In the genomic region with DNA sequence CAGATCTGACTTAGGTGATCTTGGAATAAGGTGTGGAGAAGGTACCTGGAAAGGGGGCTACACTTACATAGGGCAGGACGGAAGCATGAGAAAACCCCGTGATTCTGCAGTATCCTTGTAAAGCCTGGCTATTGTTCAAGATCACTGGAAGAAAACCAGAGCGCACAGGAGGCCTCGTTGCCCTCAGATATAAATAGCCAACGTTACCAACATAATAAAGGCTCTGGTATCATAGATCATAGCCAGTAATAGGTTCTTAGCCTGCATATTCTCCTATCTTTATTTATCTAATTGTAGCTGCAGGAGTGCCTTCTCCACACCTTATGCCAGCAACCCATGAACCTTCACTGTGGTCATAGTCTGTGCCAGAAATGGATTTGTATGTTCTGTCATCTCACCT, we compare ENCODE assay signal across 18 cellular contexts. TPM values are rescaled to one million over a fixed set of nuclear protein-coding genes. Genes with fewer than 3 reads are reported as not detected.
DNase-seq lines count a peak whose midpoint lies in the region; ATAC-seq and TF ChIP-seq lines count a peak whose summit lies in the region.
"Had no signal": no experiment of that assay in that cellular context is flagged by ENCODE, and none has a peak within 500 bp of the region (broad histone marks: within the 10 kb centered on the region; RNA-seq: fewer than 3 reads in every experiment).

No MANE protein-coding gene starts in this region.

- peaks cover 11% of the 10 kb centered on the region for H3K4me1 Mint-ChIP-seq in CD4-positive, alpha-beta T cell (ENCODE audit: low read depth)
- peaks cover 19 to 37% (median 26%) of the 10 kb centered on the region in 3 donors for H3K4me1 Mint-ChIP-seq in T-cell

- H3K79me1 ChIP-seq in trophoblast cell (ENCODE audit: low read length) = peaks cover 39% of the 10 kb centered on the region

- no peak overlapping the region for H2AK5ac ChIP-seq in trophoblast cell (ENCODE audit: low read length)

- no peak overlapping the region for H3K18ac ChIP-seq in trophoblast cell (ENCODE audit: low read length)

- no peak for ATAC-seq in CD4-positive, alpha-beta T cell (ENCODE audit: poor library complexity)
- ATAC-seq in T-cell (replicated peaks in 1 of 4) (no peak), esophagus mucosa (no peak)
- ATAC-seq: activated T-cell treated with anti-CD3 and anti-CD28 coated beads, Interleukin-2, amount 50 U/mL, for 72 hours; sciatic nerve had no signal

- 51 to 64% methylated on average over 5 of the region's 5 CpGs for WGBS in esophagus squamous epithelium, 2 donors
- WGBS in trophoblast cell (ENCODE audit: extremely low coverage, insufficient coverage, insufficient read length) = no CpG with 5 or more reads among the region's 5 CpGs

- intact Hi-C loops in CD4-positive, alpha-beta T cell (cut with DNase I, micrococcal nuclease) = no loop called here
- intact Hi-C loops in esophagus squamous epithelium (cut with DNase I) = loop anchor here (2.0 kb wide), 1 partner anchor 85 kb away; no protein-coding TSS in a partner anchor

- no peak overlapping the region for H2AFZ ChIP-seq in trophoblast cell (ENCODE audit: insufficient read depth, low read length, poor library complexity)

- no peak overlapping the region for H3K4me3 Mint-ChIP-seq in CD4-positive, alpha-beta T cell
- no peak overlapping the region for H3K4me3 Mint-ChIP-seq in T-cell
- H3K4me3 Mint-ChIP-seq: activated CD4-positive, alpha-beta T cell treated with anti-CD3 and anti-CD28 coated beads, Interleukin-2, amount 10 ng/mL, durations not matched to agents 7 days and 5 days; activated T-cell treated with anti-CD3 and anti-CD28 coated beads, Interleukin-2, amount 50 U/mL, for 72 hours; HFFc6 had no signal

- no peak overlapping the region for H3K14ac ChIP-seq in trophoblast cell (ENCODE audit: low read length)

- no peak overlapping the region for H4K8ac ChIP-seq in trophoblast cell (ENCODE audit: low read depth, low read length)

- peaks cover 84% of the 10 kb centered on the region for H3K36me3 Mint-ChIP-seq in CD4-positive, alpha-beta T cell (ENCODE audit: low read depth)
- H3K36me3 Mint-ChIP-seq in T-cell = peaks cover 50% of the 10 kb centered on the region

- CTCF ChIA-PET in CD4-positive, alpha-beta T cell (lab: Charles Lee) = interaction anchor here (6.1 kb wide), 1 partner anchor 85 kb away, joined by 63 read pairs; no protein-coding TSS in a partner anchor
- CTCF ChIA-PET in T-cell (lab: Charles Lee) = interaction anchor here in 1 of 2 donors (3.4 kb wide), 1 partner anchor 85 kb away, joined by 83 read pairs; no protein-coding TSS in a partner anchor

- no peaks in the 10 kb centered on the region for H3K9me3 ChIP-seq in CD4-positive, alpha-beta T cell (ENCODE audit: control insufficient read depth, low read length)
- H3K9me3 ChIP-seq in esophagus squamous epithelium (no peaks in the 10 kb centered on the region), trophoblast cell (ENCODE audit: insufficient read depth, low read depth, low read length) (no peaks in the 10 kb centered on the region)
- H3K9me3 ChIP-seq: Peyer's patch had no signal

- H3K36me3 ChIP-seq in esophagus squamous epithelium (peaks cover 0 to 21% (median 0%) of the 10 kb centered on the region in 3 donors), trophoblast cell (ENCODE audit: control insufficient read depth in 1 of 2, insufficient read depth in 2 of 2, low read length in 2 of 2) (no peaks in the 10 kb centered on the region)

- H3K9ac ChIP-seq in trophoblast cell (ENCODE audit: low read length) = no peak overlapping the region

- H3K27ac Mint-ChIP-seq in CD4-positive, alpha-beta T cell = peak overlapping the region; percentile 19
- peak overlapping the region; percentile 25 to 59 for H3K27ac Mint-ChIP-seq in T-cell
- H3K27ac Mint-ChIP-seq: activated CD4-positive, alpha-beta T cell treated with anti-CD3 and anti-CD28 coated beads, Interleukin-2, amount 10 ng/mL, durations not matched to agents 7 days and 5 days; activated T-cell treated with anti-CD3 and anti-CD28 coated beads, Interleukin-2, amount 50 U/mL, for 72 hours; HFFc6 had no signal

- H3K27me3 ChIP-seq in CD4-positive, alpha-beta T cell (ENCODE audit: control insufficient read depth, insufficient read depth, low read length) = no peaks in the 10 kb centered on the region
- H3K27me3 ChIP-seq in esophagus squamous epithelium (no peaks in the 10 kb centered on the region), trophoblast cell (ENCODE audit: insufficient read depth, low read length) (no peaks in the 10 kb centered on the region)
- H3K27me3 ChIP-seq: Peyer's patch had no signal

- H4K12ac ChIP-seq in trophoblast cell (ENCODE audit: low read depth, low read length) = no peak overlapping the region

- no peak overlapping the region for H3K23ac ChIP-seq in trophoblast cell (ENCODE audit: low read length)

- no peaks in the 10 kb centered on the region for H3K9me3 Mint-ChIP-seq in CD4-positive, alpha-beta T cell
- no peaks in the 10 kb centered on the region for H3K9me3 Mint-ChIP-seq in T-cell
- H3K9me3 Mint-ChIP-seq: activated CD4-positive, alpha-beta T cell treated with anti-CD3 and anti-CD28 coated beads, Interleukin-2, amount 10 ng/mL, durations not matched to agents 7 days and 5 days; activated T-cell treated with anti-CD3 and anti-CD28 coated beads, Interleukin-2, amount 50 U/mL, for 72 hours; HFFc6 had no signal

- peaks cover 5 to 47% (median 21%) of the 10 kb centered on the region in 3 donors for H3K4me1 ChIP-seq in esophagus squamous epithelium
- peaks cover 45 to 50% of the 10 kb centered on the region in 2 experiments for H3K4me1 ChIP-seq in trophoblast cell (ENCODE audit: control insufficient read depth in 1 of 2, insufficient read depth in 2 of 2, low read length in 2 of 2)

- peak overlapping the region; percentile 56 for H2BK12ac ChIP-seq in trophoblast cell (ENCODE audit: low read length)

- H3K4ac ChIP-seq in trophoblast cell (ENCODE audit: low read depth, low read length) = no peak overlapping the region

- no peaks in the 10 kb centered on the region for H3K27me3 Mint-ChIP-seq in CD4-positive, alpha-beta T cell
- H3K27me3 Mint-ChIP-seq in T-cell = no peaks in the 10 kb centered on the region
- H3K27me3 Mint-ChIP-seq: activated CD4-positive, alpha-beta T cell treated with anti-CD3 and anti-CD28 coated beads, Interleukin-2, amount 10 ng/mL, durations not matched to agents 7 days and 5 days had no signal

- POLR2A ChIA-PET in CD4-positive, alpha-beta T cell (lab: Charles Lee) = interaction anchor here (1.0 kb wide), 1 partner anchor 86 kb away, joined by 3 read pairs; no protein-coding TSS in a partner anchor
- POLR2A ChIA-PET in T-cell (lab: Charles Lee) = no interaction called here

- H3K4me3 ChIP-seq in esophagus squamous epithelium (no peak overlapping the region), trophoblast cell (ENCODE audit: low read depth, low read length) (no peak overlapping the region)
- H3K4me3 ChIP-seq: Peyer's patch had no signal

- no peak for TF ChIP-seq POLR2A in esophagus squamous epithelium (IDR thresholded peaks at IDR 0.05)

- peak overlapping the region; percentile 32 for H4K91ac ChIP-seq in trophoblast cell (ENCODE audit: low read depth, low read length)

- peaks cover 1% of the 10 kb centered on the region for H3K79me2 ChIP-seq in trophoblast cell (ENCODE audit: control insufficient read depth, insufficient read depth, low read length, poor library complexity)

- no peak overlapping the region for H3K4me2 ChIP-seq in trophoblast cell (ENCODE audit: low read length)

- H2BK5ac ChIP-seq in trophoblast cell (ENCODE audit: low read depth, low read length, poor library complexity) = no peak overlapping the region

- H3K27ac ChIP-seq in CD4-positive, alpha-beta T cell (ENCODE audit: low read depth, low read length) = no peak overlapping the region
- H3K27ac ChIP-seq in esophagus squamous epithelium = peak overlapping the region in 3 of 4 donors; percentile 14 to 31 (median 14)
- H3K27ac ChIP-seq in trophoblast cell (ENCODE audit: low read depth, low read length) = no peak overlapping the region

- no peak for TF ChIP-seq CTCF in CD4-positive, alpha-beta T cell (IDR thresholded peaks at IDR 0.05)
- TF ChIP-seq CTCF in esophagus squamous epithelium (IDR thresholded peaks at IDR 0.05) = no peak

- H2BK120ac ChIP-seq in trophoblast cell (ENCODE audit: insufficient read depth, low read length, poor library complexity) = no peak overlapping the region

- no peak for DNase-seq in CD4-positive, alpha-beta T cell
- DNase-seq in T-cell = no peak
- DNase-seq in esophagus squamous epithelium (lab: John Stamatoyannopoulos, UW) = no peak
- DNase-seq in trophoblast cell = no peak
- DNase-seq in CD1c-positive myeloid dendritic cell (ENCODE audit: extremely low spot score) = no peak
- DNase-seq in putamen (ENCODE audit: low spot score) = no peak
- DNase-seq in HK-2 (ENCODE audit: unreplicated experiment) = no peak
- DNase-seq: activated CD4-positive, alpha-beta T cell treated with anti-CD3 and anti-CD28 coated beads, Interleukin-2, amount 10 ng/mL, durations not matched to agents 7 days and 5 days; activated T-cell treated with anti-CD3 and anti-CD28 coated beads, Interleukin-2, amount 50 U/mL, for 72 hours; head of caudate nucleus; HFFc6; IMR-90; islet precursor cell; mesendoderm; NCI-H2081 treated with DMSO at 0.1 percent for 48 hours; Peyer's patch had no signal

RNA-seq across cellular contexts. Expression of a gene that starts 35.9 kb away (rescaled TPM):
- total RNA-seq in CD4-positive, alpha-beta T cell = 1 to 10 TPM; 1.2 to 1.5 TPM
- total RNA-seq in T-cell = 1 to 10 TPM; 5.1 to 9.9 (median 8.5) TPM
- 10 to 100 TPM; 36.6 to 80.5 (median 74.3) TPM for total RNA-seq in esophagus squamous epithelium
- polyA plus RNA-seq in trophoblast cell (2013) = 335 and 346 TPM in 2 replicates
- total RNA-seq in esophagus mucosa = 97.5 TPM

RNA-seq across cellular contexts. Expression of a gene that starts 55.8 kb away (rescaled TPM):
- 10 to 100 TPM; 42.3 to 44.6 TPM for total RNA-seq in CD4-positive, alpha-beta T cell
- 100 to 1,000 TPM; 101 to 126 (median 107) TPM for total RNA-seq in T-cell
- 10 to 100 TPM in 1 of 4 donors, 1 to 10 TPM in 3; 1.2 to 17.7 (median 3.4) TPM for total RNA-seq in esophagus squamous epithelium
- 0.46 and 0.53 TPM in 2 replicates for polyA plus RNA-seq in trophoblast cell (2013)
- 2.4 TPM for total RNA-seq in esophagus mucosa
- total RNA-seq: HFFc6, IMR-90 had no signal

Comparison
In these comparisons a context has a peak if more than half of its experiments do, and no peak if none do; other contexts are left out.
1. H3K27ac ChIP-seq: peak in esophagus squamous epithelium (3 of 4); none in CD4-positive, alpha-beta T cell (single experiment) and trophoblast cell (single experiment).